ENCODE assay signal across 31 cellular contexts in genomic region chr7:8441106-8441590, GRCh38. TPM values are rescaled to one million over a fixed set of nuclear protein-coding genes. Genes with fewer than 3 reads are reported as not detected.
A peak's percentile ranks its signal among the peaks of the same experiment; 100 is the strongest.
DNase-seq lines count a peak whose midpoint lies in the region; TF ChIP-seq lines count a peak whose summit lies in the region.
"Had no signal": no experiment of that assay in that cellular context is flagged by ENCODE, and none has a peak within 500 bp of the region (broad histone marks: within the 10 kb centered on the region; RNA-seq: fewer than 3 reads in every experiment).

No MANE protein-coding gene starts in this region.

- no peaks in the 10 kb centered on the region for H3K36me3 Mint-ChIP-seq in nephron progenitor cell (ENCODE audit: low read depth)

- H3K9me3 Mint-ChIP-seq in nephron progenitor cell: no peaks in the 10 kb centered on the region

- H3K36me3 ChIP-seq in ES-I3 (ENCODE audit: insufficient read depth, low read length): no peaks in the 10 kb centered on the region
- no peaks in the 10 kb centered on the region for H3K36me3 ChIP-seq in iPS DF 6.9 (ENCODE audit: control insufficient read depth, insufficient read depth, low read length)
- H3K36me3 ChIP-seq in ascending aorta: no peaks in the 10 kb centered on the region
- H3K36me3 ChIP-seq: esophagus squamous epithelium, right lobe of liver, SJSA1, upper lobe of left lung had no signal

- no CpG with 5 or more reads among the region's 22 CpGs for WGBS in iPS DF 6.9 (ENCODE audit: insufficient coverage, insufficient read length)

- no peak for TF ChIP-seq CTCF in nephron progenitor cell (IDR thresholded peaks at IDR 0.05)
- TF ChIP-seq CTCF in ascending aorta (IDR thresholded peaks at IDR 0.05): no peak
- no peak for TF ChIP-seq CTCF in coronary artery (IDR thresholded peaks at IDR 0.05)

- DNase-seq in LHCN-M2 (ENCODE audit: low read depth) (peak; percentile 30), iPS DF 6.9 (ENCODE audit: low read depth, low spot score) (no peak), nephron progenitor cell (peak; percentile 20), ascending aorta (ENCODE audit: low spot score in 2 of 2) (no peak), NCI-H524 (lab: John Stamatoyannopoulos, UW) (no peak), COLO829 (ENCODE audit: low spot score) (no peak), coronary artery (ENCODE audit: low spot score) (no peak)
- DNase-seq: ACHN; activated CD4-positive, alpha-beta T cell treated with anti-CD3 and anti-CD28 coated beads, Interleukin-2, amount 50 U/mL, for 4 hours; activated CD4-positive, CD25-positive, alpha-beta regulatory T cell; activated CD8-positive, alpha-beta memory T cell treated with anti-CD3 and anti-CD28 coated beads, Interleukin-2, amount 50 U/mL, for 4 hours; esophagus squamous epithelium; HCEC 1CT; hippocampal formation; Karpas-422; MV-4-11; NCI-H1694; right lobe of liver; RPMI8226; stimulated activated CD4-positive, alpha-beta T cell treated with anti-CD3 and anti-CD28 coated beads, Interleukin-12 subunit alpha, Interleukin-12 subunit beta, amount 100 ng/mL, for 4 hours; stimulated activated CD4-positive, alpha-beta T cell treated with anti-CD3 and anti-CD28 coated beads, Interleukin-4, amount 100 ng/mL, for 1 hour; upper lobe of left lung had no signal

- H3K27ac ChIP-seq in iPS DF 6.9 (ENCODE audit: low read length): no peak overlapping the region
- no peak overlapping the region for H3K27ac ChIP-seq in ascending aorta
- H3K27ac ChIP-seq in coronary artery: no peak overlapping the region
- H3K27ac ChIP-seq: esophagus squamous epithelium, right lobe of liver, SJSA1, upper lobe of left lung had no signal

- H3K27ac Mint-ChIP-seq in nephron progenitor cell: no peak overlapping the region
- H3K27ac Mint-ChIP-seq: activated naive CD8-positive, alpha-beta T cell; activated T-helper 17 cell treated with anti-CD3 and anti-CD28 coated beads, Interleukin-2, amount 50 U/mL, for 72 hours had no signal

- no peaks in the 10 kb centered on the region for H3K9me3 ChIP-seq in ES-I3 (ENCODE audit: control insufficient read depth, insufficient read depth, low read length)
- H3K9me3 ChIP-seq in iPS DF 6.9 (ENCODE audit: control insufficient read depth, insufficient read depth, low read length): no peaks in the 10 kb centered on the region
- peaks cover 0 to 5% of the 10 kb centered on the region in 2 donors for H3K9me3 ChIP-seq in ascending aorta
- H3K9me3 ChIP-seq: right lobe of liver had no signal

- intact Hi-C loops in ascending aorta (cut with DNase I): no loop called here

- H3K27me3 Mint-ChIP-seq in nephron progenitor cell (ENCODE audit: low read depth, poor library complexity): peaks cover 100% of the 10 kb centered on the region

- peaks cover 33% of the 10 kb centered on the region for H3K4me1 Mint-ChIP-seq in nephron progenitor cell

- H3K4me3 ChIP-seq in iPS DF 6.9 (ENCODE audit: low read length) (peak overlapping the region; percentile 18; the same call in 1 of the 2 replicates), ascending aorta (no peak overlapping the region), coronary artery (no peak overlapping the region)
- H3K4me3 ChIP-seq: esophagus squamous epithelium, right lobe of liver, SJSA1, upper lobe of left lung had no signal

- peak overlapping the region; percentile 7; the same call in 1 of the 2 replicates for H3K9ac ChIP-seq in ES-I3 (ENCODE audit: low read depth, low read length)

- H3K4me3 Mint-ChIP-seq in nephron progenitor cell: peak overlapping the region; percentile 20
- H3K4me3 Mint-ChIP-seq: activated naive CD8-positive, alpha-beta T cell; activated T-helper 17 cell treated with anti-CD3 and anti-CD28 coated beads, Interleukin-2, amount 50 U/mL, for 72 hours had no signal

- H3K4me1 ChIP-seq in ES-I3 (ENCODE audit: insufficient read depth, low read length) (no peaks in the 10 kb centered on the region; the same call in 1 of the 2 replicates), iPS DF 6.9 (ENCODE audit: control insufficient read depth, insufficient read depth, low read length) (no peaks in the 10 kb centered on the region; the same call in 1 of the 2 replicates), ascending aorta (no peaks in the 10 kb centered on the region)
- H3K4me1 ChIP-seq: SJSA1 had no signal

- peaks cover 52% of the 10 kb centered on the region for H3K27me3 ChIP-seq in iPS DF 6.9 (ENCODE audit: control insufficient read depth, insufficient read depth, low read length)
- H3K27me3 ChIP-seq in ascending aorta: peaks cover 10% of the 10 kb centered on the region
- H3K27me3 ChIP-seq: SJSA1 had no signal

RNA-seq across cellular contexts. Expression of gene NXPH1, which starts 7.7 kb away (rescaled TPM):
- total RNA-seq in LHCN-M2 (2014; rRNA removed) (1.0 and 2.8 TPM in 2 replicates), ascending aorta (0.32 TPM)
- polyA plus RNA-seq in LHCN-M2 (2012): not detected
- total RNA-seq: activated T-helper 17 cell treated with anti-CD3 and anti-CD28 coated beads, Interleukin-2, amount 50 U/mL, for 72 hours; cardiac septum; esophagus squamous epithelium; HT1080; lung microvascular endothelial cell; right lobe of liver; SJSA1; subcutaneous adipose tissue; upper lobe of left lung had no signal
- polyA plus RNA-seq: BJ had no signal

Comparison
In these comparisons a context has a peak if more than half of its experiments do, and no peak if none do; other contexts are left out.
1. DNase-seq: peak in LHCN-M2 (single experiment) and nephron progenitor cell (single experiment); none in iPS DF 6.9 (single experiment), ascending aorta (0 of 2), NCI-H524 (0 of 2), COLO829 (single experiment) and coronary artery (single experiment).